Comparison of ENCODE assay signal across 30 cellular contexts in genomic region chr17:37786481-37786880, GRCh38. TPM values are rescaled to one million over a fixed set of nuclear protein-coding genes. Genes with fewer than 3 reads are reported as not detected.
"Had no signal": no experiment of that assay in that cellular context is flagged by ENCODE, and none has a peak within 500 bp of the region (broad histone marks: within the 10 kb centered on the region; RNA-seq: fewer than 3 reads in every experiment).

No MANE protein-coding gene starts in this region.

- ATAC-seq: left ventricle myocardium superior; natural killer cell treated with Interleukin-12 subunit alpha and Interleukin-12 subunit beta and Interleukin-15 and Interleukin-18, amount 100 ng/mL, for 72 hours; psoas muscle; stimulated activated naive CD8-positive, alpha-beta T cell treated with anti-CD3 and anti-CD28 coated beads, Interleukin-15, amount 100 ng/mL, for 72 hours had no signal

- H3K36me3 Mint-ChIP-seq: immature natural killer cell; naive B cell; natural killer cell treated with Interleukin-12 subunit alpha and Interleukin-12 subunit beta and Interleukin-15 and Interleukin-18, amount 100 ng/mL, for 72 hours; type B pancreatic cell had no signal

- H3K27ac ChIP-seq: coronary artery, esophagus muscularis mucosa, heart right ventricle, lower lobe of right lung, ovary, psoas muscle, skin epidermis, thyroid gland had no signal

- H3K36me3 ChIP-seq: esophagus muscularis mucosa, heart right ventricle, lower lobe of right lung, ovary, thyroid gland had no signal

- H3K9me3 Mint-ChIP-seq: central memory CD8-positive, alpha-beta T cell; naive B cell; natural killer cell treated with Interleukin-12 subunit alpha and Interleukin-12 subunit beta and Interleukin-15 and Interleukin-18, amount 100 ng/mL, for 72 hours; stimulated activated naive CD8-positive, alpha-beta T cell treated with anti-CD3 and anti-CD28 coated beads, Interleukin-15, amount 100 ng/mL, for 72 hours; type B pancreatic cell had no signal

- H3K4me1 ChIP-seq: esophagus muscularis mucosa, heart right ventricle, lower lobe of right lung, psoas muscle, thyroid gland had no signal

- H3K4me3 Mint-ChIP-seq: central memory CD8-positive, alpha-beta T cell; immature natural killer cell; naive B cell; natural killer cell treated with Interleukin-12 subunit alpha and Interleukin-12 subunit beta and Interleukin-15 and Interleukin-18, amount 100 ng/mL, for 72 hours; stimulated activated naive CD8-positive, alpha-beta T cell treated with anti-CD3 and anti-CD28 coated beads, Interleukin-15, amount 100 ng/mL, for 72 hours; type B pancreatic cell had no signal

- H3K4me3 ChIP-seq: coronary artery, esophagus muscularis mucosa, heart right ventricle, lower lobe of right lung, ovary, psoas muscle, skin epidermis, thyroid gland had no signal

- DNase-seq: dermis blood vessel endothelial cell; effector memory CD4-positive, alpha-beta T cell; foreskin melanocyte; glutamatergic neuron; immature natural killer cell; islet precursor cell; left ventricle myocardium superior; lower lobe of right lung; naive B cell; ovary; psoas muscle; right cardiac atrium; stimulated activated CD4-positive, alpha-beta T cell treated with anti-CD3 and anti-CD28 coated beads, Interleukin-12 subunit alpha, Interleukin-12 subunit beta, amount 100 ng/mL, for 4 hours; stimulated activated CD4-positive, alpha-beta T cell treated with anti-CD3 and anti-CD28 coated beads, Interleukin-1b, Interleukin-23, amount 100 ng/mL, for 48 hours; stimulated activated CD4-positive, alpha-beta T cell treated with anti-CD3 and anti-CD28 coated beads, Interleukin-4, amount 100 ng/mL, for 1 hour; stimulated activated CD8-positive, alpha-beta memory T cell treated with anti-CD3 and anti-CD28 coated beads, Interleukin-4, amount 100 ng/mL, for 48 hours; stimulated activated naive CD4-positive, alpha-beta T cell; stimulated activated naive CD8-positive, alpha-beta T cell treated with anti-CD3 and anti-CD28 coated beads, Interleukin-15, amount 100 ng/mL, for 72 hours; thyroid gland had no signal

- H3K4me1 Mint-ChIP-seq: central memory CD8-positive, alpha-beta T cell; immature natural killer cell had no signal

- H3K27ac Mint-ChIP-seq: immature natural killer cell; natural killer cell treated with Interleukin-12 subunit alpha and Interleukin-12 subunit beta and Interleukin-15 and Interleukin-18, amount 100 ng/mL, for 72 hours; type B pancreatic cell had no signal

- H3K27me3 ChIP-seq: ovary, thyroid gland had no signal

- FAIRE-seq: endothelial cell of umbilical vein had no signal

- H3K9me3 ChIP-seq: esophagus muscularis mucosa, lower lobe of right lung, ovary, psoas muscle, thyroid gland had no signal

RNA-seq across cellular contexts. Expression of gene HNF1B, which starts 41.6 kb away (rescaled TPM):
- total RNA-seq: endothelial cell of umbilical vein, esophagus muscularis mucosa, fibroblast of lung, heart right ventricle, left ventricle myocardium superior, mononuclear cell, psoas muscle, right cardiac atrium, temporal lobe, thyroid gland had no signal
- polyA plus RNA-seq: endothelial cell of umbilical vein, fibroblast of lung, heart right ventricle, immature natural killer cell, right cardiac atrium had no signal
